Comparison of ENCODE assay signal across 14 cellular contexts in the genomic region with DNA sequence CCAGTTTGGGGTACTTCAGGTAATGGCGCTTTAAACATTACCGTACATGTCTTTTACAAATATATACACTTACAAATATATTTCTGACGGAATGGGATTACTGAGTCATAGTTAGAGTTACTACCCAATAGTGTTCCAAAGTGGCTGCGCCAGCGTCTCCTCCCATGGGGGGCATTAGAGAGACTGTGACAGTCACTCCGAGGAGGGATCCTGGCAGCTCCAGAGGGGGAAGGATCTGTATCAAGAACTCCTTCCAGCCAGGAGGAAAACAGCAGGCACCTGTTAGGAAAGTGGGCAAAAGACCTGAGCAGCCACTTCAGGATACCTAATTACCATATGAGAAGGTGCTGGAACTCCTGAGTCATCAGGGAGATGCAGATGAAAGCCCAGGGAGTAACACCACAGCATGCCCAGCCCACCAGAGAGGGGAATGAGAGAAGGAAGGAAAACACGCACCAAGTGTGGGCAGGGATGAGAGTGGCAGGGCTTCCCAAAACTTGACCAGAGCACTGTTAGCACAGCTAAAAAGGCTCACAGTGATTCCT. TPM values are rescaled to one million over a fixed set of nuclear protein-coding genes. Genes with fewer than 3 reads are reported as not detected.
DNase-seq lines count a peak whose midpoint lies in the region; ATAC-seq and TF ChIP-seq lines count a peak whose summit lies in the region.
"Had no signal": no experiment of that assay in that cellular context is flagged by ENCODE, and none has a peak within 500 bp of the region (broad histone marks: within the 10 kb centered on the region; RNA-seq: fewer than 3 reads in every experiment).

No MANE protein-coding gene starts in this region.

- H3K9me3 Mint-ChIP-seq in glutamatergic neuron (ENCODE audit: unreplicated experiment): peaks cover 4% of the 10 kb centered on the region
- H3K9me3 Mint-ChIP-seq: CD14-positive monocyte had no signal

- TF ChIP-seq CTCF in glutamatergic neuron (IDR thresholded peaks at IDR 0.05; ENCODE audit: partially characterized antibody, unreplicated experiment): no peak

- no peaks in the 10 kb centered on the region; the same call in 1 of the 2 replicates for H3K36me3 ChIP-seq in H7 (replicated peaks; ENCODE audit: control insufficient read depth, insufficient read depth, low read length)
- H3K36me3 ChIP-seq: MG63, SJCRH30 had no signal

- no peaks in the 10 kb centered on the region for H3K27me3 Mint-ChIP-seq in glutamatergic neuron (ENCODE audit: unreplicated experiment)

- H3K27me3 ChIP-seq in H7 (ENCODE audit: control insufficient read depth, insufficient read depth, low read length): no peaks in the 10 kb centered on the region
- H3K27me3 ChIP-seq: SJCRH30 had no signal

- H3K27ac Mint-ChIP-seq in glutamatergic neuron (ENCODE audit: unreplicated experiment): no peak overlapping the region
- H3K27ac Mint-ChIP-seq: CD14-positive monocyte had no signal

- no peak for ATAC-seq in GM19023 (IDR thresholded peaks at IDR 0.05; ENCODE audit: unreplicated experiment)

- no peaks in the 10 kb centered on the region for H3K36me3 Mint-ChIP-seq in glutamatergic neuron (ENCODE audit: unreplicated experiment)
- H3K36me3 Mint-ChIP-seq: CD14-positive monocyte had no signal

- no peak overlapping the region for H3K4me3 Mint-ChIP-seq in glutamatergic neuron (ENCODE audit: unreplicated experiment)
- H3K4me3 Mint-ChIP-seq: CD14-positive monocyte had no signal

- H3K4me1 Mint-ChIP-seq in glutamatergic neuron (ENCODE audit: low read depth, unreplicated experiment): peaks cover 7% of the 10 kb centered on the region
- H3K4me1 Mint-ChIP-seq: CD14-positive monocyte had no signal

- peak; percentile 91 for DNase-seq in DMS53 (lab: John Stamatoyannopoulos, UW)
- peak; percentile 83 for DNase-seq in H7
- peak; percentile 35 for DNase-seq in NCI-H345 treated with DMSO at 0.1 percent for 48 hours (lab: John Stamatoyannopoulos, UW; ENCODE audit: unreplicated experiment)
- peak; percentile 56 for DNase-seq in iPS-NIHi11 (ENCODE audit: low spot score)
- no peak for DNase-seq in NCI-H128 (lab: John Stamatoyannopoulos, UW; ENCODE audit: unreplicated experiment)
- DNase-seq in SHP77 treated with DMSO at 0.1 percent for 48 hours (lab: John Stamatoyannopoulos, UW): no peak
- no peak for DNase-seq in glutamatergic neuron
- DNase-seq: MG63, NCI-H446, NCI-H82, SJCRH30 had no signal

- H3K4me3 ChIP-seq in H7 (ENCODE audit: insufficient read depth, low read depth, low read length): no peak overlapping the region
- H3K4me3 ChIP-seq: MG63, SJCRH30 had no signal

RNA-seq across cellular contexts. Expression of a gene that starts 52.9 kb away (rescaled TPM):
- not detected in 2 replicates for total RNA-seq in H7 (2014; rRNA removed; shearing (Covaris generic))
- 0.64 TPM for total RNA-seq in glutamatergic neuron (ENCODE audit: unreplicated experiment)
- total RNA-seq: H4, SJCRH30 had no signal

Comparison
In these comparisons a context has a peak if more than half of its experiments do, and no peak if none do; other contexts are left out.
1. DNase-seq: peak in DMS53 (single experiment), H7 (single experiment), NCI-H345 treated with DMSO at 0.1 percent for 48 hours (single experiment) and iPS-NIHi11 (single experiment); none in NCI-H128 (single experiment), SHP77 treated with DMSO at 0.1 percent for 48 hours (single experiment) and glutamatergic neuron (single experiment).